ENCODE assay signal across 20 cellular contexts in the genomic region with DNA sequence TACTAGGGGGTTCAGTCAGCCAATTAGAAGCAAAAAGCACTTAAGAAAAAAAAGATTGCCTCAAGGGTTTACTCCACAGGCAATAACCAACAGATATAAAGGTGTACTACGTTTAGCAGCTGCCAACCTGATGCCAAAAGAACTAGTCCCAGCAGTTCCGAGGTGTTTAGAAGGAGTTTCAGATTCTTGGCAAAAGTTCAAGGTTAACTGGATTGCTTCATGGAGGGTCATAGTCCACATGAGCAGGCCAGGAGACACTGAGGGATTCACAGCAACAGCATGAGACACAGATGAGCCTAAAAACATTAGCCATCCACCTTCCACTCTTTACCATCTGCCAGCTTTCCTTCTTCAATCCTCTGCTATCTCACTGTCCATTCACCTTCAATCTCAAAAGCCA. TPM values are rescaled to one million over a fixed set of nuclear protein-coding genes. Genes with fewer than 3 reads are reported as not detected.
DNase-seq lines count a peak whose midpoint lies in the region; ATAC-seq and FAIRE-seq lines count a peak whose summit lies in the region.
"Had no signal": no experiment of that assay in that cellular context is flagged by ENCODE, and none has a peak within 500 bp of the region (broad histone marks: within the 10 kb centered on the region; RNA-seq: fewer than 3 reads in every experiment).

No MANE protein-coding gene starts in this region.

- H3K36me3 ChIP-seq in small intestine (ENCODE audit: control insufficient read depth in 2 of 2, insufficient read depth in 2 of 2, low read length in 2 of 2): no peaks in the 10 kb centered on the region
- H3K36me3 ChIP-seq in naive thymus-derived CD4-positive, alpha-beta T cell (ENCODE audit: control insufficient read depth in 2 of 3, insufficient read depth in 3 of 3, low read length in 3 of 3): no peaks in the 10 kb centered on the region
- H3K36me3 ChIP-seq: BE2C, MG63 had no signal

- no peaks in the 10 kb centered on the region for H3K27me3 ChIP-seq in small intestine (ENCODE audit: control insufficient read depth in 2 of 2, insufficient read depth in 2 of 2, low read length in 2 of 2)
- H3K27me3 ChIP-seq in naive thymus-derived CD4-positive, alpha-beta T cell (ENCODE audit: control insufficient read depth in 2 of 2, insufficient read depth in 2 of 2, low read length in 2 of 2): no peaks in the 10 kb centered on the region
- H3K27me3 ChIP-seq: BE2C, MG63 had no signal

- H3K4me3 ChIP-seq in small intestine (ENCODE audit: low read depth in 1 of 2, low read length in 2 of 2): no peak overlapping the region
- no peak overlapping the region for H3K4me3 ChIP-seq in naive thymus-derived CD4-positive, alpha-beta T cell (ENCODE audit: low read length)
- H3K4me3 ChIP-seq: MG63 had no signal

- H3K4me3 Mint-ChIP-seq in naive thymus-derived CD4-positive, alpha-beta T cell: no peak overlapping the region
- H3K4me3 Mint-ChIP-seq: IgD-negative memory B cell had no signal

- H3K36me3 Mint-ChIP-seq in naive thymus-derived CD4-positive, alpha-beta T cell: no peaks in the 10 kb centered on the region

- peaks cover 0 to 5% of the 10 kb centered on the region in 2 donors for H3K4me1 ChIP-seq in small intestine (ENCODE audit: control insufficient read depth in 2 of 2, insufficient read depth in 1 of 2, low read depth in 1 of 2, low read length in 1 of 2)
- peaks cover 0 to 6% of the 10 kb centered on the region in 2 donors for H3K4me1 ChIP-seq in naive thymus-derived CD4-positive, alpha-beta T cell (ENCODE audit: control insufficient read depth in 2 of 2, insufficient read depth in 2 of 2, low read length in 2 of 2)
- H3K4me1 ChIP-seq: BE2C had no signal

- intact Hi-C loops in left colon (cut with DNase I, micrococcal nuclease): no loop called here
- intact Hi-C loops in naive thymus-derived CD4-positive, alpha-beta T cell (cut with micrococcal nuclease): loop anchor here in 1 of 2 donors (10.0 kb wide), 1 partner anchor 681 kb away; no protein-coding TSS in a partner anchor

- peaks cover 6 to 11% (median 7%) of the 10 kb centered on the region in 7 donors for H3K4me1 Mint-ChIP-seq in naive thymus-derived CD4-positive, alpha-beta T cell

- ATAC-seq in left colon: peak; percentile 61
- ATAC-seq in naive thymus-derived CD4-positive, alpha-beta T cell: no peak
- ATAC-seq: HCT116, PC-3 had no signal

- FAIRE-seq in small intestine (lab: Jason Lieb, UNC) (no peak), frontal cortex (lab: Jason Lieb, UNC) (no peak)
- FAIRE-seq: GM12891, HTR-8/SVneo had no signal

- no peak overlapping the region for H3K27ac Mint-ChIP-seq in naive thymus-derived CD4-positive, alpha-beta T cell
- H3K27ac Mint-ChIP-seq: IgD-negative memory B cell had no signal

- CTCF ChIA-PET in naive thymus-derived CD4-positive, alpha-beta T cell (lab: Charles Lee): interaction anchor here (1.3 kb wide), 1 partner anchor 224 kb away, joined by 3 read pairs; no protein-coding TSS in a partner anchor

- H3K27me3 Mint-ChIP-seq in naive thymus-derived CD4-positive, alpha-beta T cell: peaks cover 0 to 10% (median 0%) of the 10 kb centered on the region in 5 donors
- H3K27me3 Mint-ChIP-seq: IgD-negative memory B cell had no signal

- DNase-seq in LoVo (ENCODE audit: low spot score) (peak; percentile 70), amniotic epithelial cell (ENCODE audit: low read depth) (peak; percentile 20), left colon (no peak), small intestine (peak; percentile 85), NOMO-1 (lab: John Stamatoyannopoulos, UW; ENCODE audit: unreplicated experiment in 2 of 2) (no peak), frontal cortex (ENCODE audit: low spot score in 2 of 2) (no peak)
- DNase-seq in naive thymus-derived CD4-positive, alpha-beta T cell: no peak
- DNase-seq: BE2C, GOT3, MG63, NCI-H1417, NCI-H1694 treated with DMSO at 0.1 percent for 48 hours, NCI-H748 treated with DMSO at 0.1 percent for 48 hours, PC-3, Right ventricle myocardium superior had no signal

- H3K9me3 Mint-ChIP-seq in naive thymus-derived CD4-positive, alpha-beta T cell: no peaks in the 10 kb centered on the region
- H3K9me3 Mint-ChIP-seq: IgD-negative memory B cell had no signal

- POLR2A ChIA-PET in naive thymus-derived CD4-positive, alpha-beta T cell (lab: Charles Lee): interaction anchor here (0.6 kb wide), 1 partner anchor 516 kb away, joined by 6 read pairs; no protein-coding TSS in a partner anchor

- WGBS in small intestine, 3 donors: 5 to 35% (median 33%) methylated on average over 2 of the region's 2 CpGs

- H3K27ac ChIP-seq in small intestine (ENCODE audit: low read depth in 1 of 2, low read length in 1 of 2): no peak overlapping the region
- H3K27ac ChIP-seq in naive thymus-derived CD4-positive, alpha-beta T cell (ENCODE audit: low read depth, low read length): no peak overlapping the region

- no peaks in the 10 kb centered on the region for H3K9me3 ChIP-seq in small intestine (ENCODE audit: control insufficient read depth, low read depth)
- H3K9me3 ChIP-seq in naive thymus-derived CD4-positive, alpha-beta T cell (ENCODE audit: control insufficient read depth in 2 of 3, low read length in 3 of 3): no peaks in the 10 kb centered on the region
- H3K9me3 ChIP-seq: BE2C, MG63 had no signal

RNA-seq across cellular contexts. Expression of a gene that starts 4.9 kb away (rescaled TPM):
- total RNA-seq in left colon: 1 to 10 TPM; 2.6 to 5.5 TPM
- under 1 TPM in 2 of 3 donors, not detected in 1; under 0.01 to 0.10 TPM for polyA plus RNA-seq in small intestine
- total RNA-seq in frontal cortex: 11.4 TPM
- total RNA-seq in naive thymus-derived CD4-positive, alpha-beta T cell: not detected
- polyA plus RNA-seq in naive thymus-derived CD4-positive, alpha-beta T cell: not detected
- total RNA-seq: G401 had no signal

Comparison
In these comparisons a context has a peak if more than half of its experiments do, and no peak if none do; other contexts are left out.
1. DNase-seq: peak in LoVo (single experiment), amniotic epithelial cell (single experiment) and small intestine (single experiment); none in left colon (0 of 2), NOMO-1 (0 of 2), frontal cortex (0 of 2) and naive thymus-derived CD4-positive, alpha-beta T cell (0 of 9).